17 cellular contexts compared by ENCODE assay signal in genomic region chr5:97134634-97135033, GRCh38. TPM values are rescaled to one million over a fixed set of nuclear protein-coding genes. Genes with fewer than 3 reads are reported as not detected.
DNase-seq lines count a peak whose midpoint lies in the region; TF ChIP-seq lines count a peak whose summit lies in the region.
"Had no signal": no experiment of that assay in that cellular context is flagged by ENCODE, and none has a peak within 500 bp of the region (broad histone marks: within the 10 kb centered on the region; RNA-seq: fewer than 3 reads in every experiment).

No MANE protein-coding gene starts in this region.

- H3K27me3 ChIP-seq in KMS-11 (ENCODE audit: insufficient read depth, low read depth) (no peaks in the 10 kb centered on the region), endodermal cell (ENCODE audit: control insufficient read depth, insufficient read depth, low read length, poor library complexity, severe bottlenecking) (no peaks in the 10 kb centered on the region)

- WGBS in endodermal cell (ENCODE audit: insufficient coverage in 1 of 2, insufficient read length in 1 of 2), 2 experiments, result 48 to 56% methylated on average over 2 to 3 of the region's 3 CpGs

- no peaks in the 10 kb centered on the region for H3K36me3 Mint-ChIP-seq in endodermal cell (ENCODE audit: low read depth)

- H3K4me2 ChIP-seq in KMS-11, result peak overlapping the region; percentile 14
- no peak overlapping the region for H3K4me2 ChIP-seq in OCI-LY7 (ENCODE audit: low read length)
- H3K4me2 ChIP-seq: SK-N-SH had no signal

- H3K4me3 ChIP-seq in KMS-11 (IDR thresholded peaks at IDR 0.05; ENCODE audit: insufficient read depth, low read depth, low read length) (no peak overlapping the region), endodermal cell (ENCODE audit: low read length) (no peak overlapping the region), OCI-LY7 (ENCODE audit: low read depth, low read length, poor library complexity, severe bottlenecking) (no peak overlapping the region)

- H3K9me2 ChIP-seq in OCI-LY7 (ENCODE audit: insufficient read depth, low read length), result no peaks in the 10 kb centered on the region
- H3K9me2 ChIP-seq: SK-N-SH had no signal

- BruUV-seq in OCI-LY7 (replicated peaks; lab: Mats Ljungman, UMichigan), result no TSS peak

- H3K9ac ChIP-seq in ES-I3 (ENCODE audit: low read depth, low read length), result peak overlapping the region; percentile 19; the same call in 1 of the 2 replicates
- no peak overlapping the region for H3K9ac ChIP-seq in KMS-11
- no peak overlapping the region for H3K9ac ChIP-seq in endodermal cell (ENCODE audit: extremely low read depth, low read length, poor library complexity, severe bottlenecking)
- H3K9ac ChIP-seq: SK-N-SH had no signal

- peaks cover 11% of the 10 kb centered on the region; the same call in 1 of the 2 replicates for H3K4me1 ChIP-seq in ES-I3 (ENCODE audit: insufficient read depth, low read length)
- H3K4me1 ChIP-seq in KMS-11 (ENCODE audit: low read depth, poor library complexity, severe bottlenecking), result peaks cover 20% of the 10 kb centered on the region
- H3K4me1 ChIP-seq in endodermal cell (ENCODE audit: control insufficient read depth, insufficient read depth, low read length), result peaks cover 15% of the 10 kb centered on the region
- H3K4me1 ChIP-seq in OCI-LY7 (ENCODE audit: insufficient read depth, low read length, poor library complexity, severe bottlenecking), result peaks cover 12% of the 10 kb centered on the region

- peak overlapping the region; percentile 85 for H3K27ac Mint-ChIP-seq in endodermal cell

- H3K4me3 Mint-ChIP-seq in endodermal cell, result no peak overlapping the region

- no peaks in the 10 kb centered on the region for H3K9me3 ChIP-seq in ES-I3 (ENCODE audit: control insufficient read depth, insufficient read depth, low read length)
- H3K9me3 ChIP-seq in endodermal cell (ENCODE audit: control insufficient read depth, low read length), result no peaks in the 10 kb centered on the region
- H3K9me3 ChIP-seq in OCI-LY7 (ENCODE audit: low read length), result no peaks in the 10 kb centered on the region
- H3K9me3 ChIP-seq: SK-N-SH had no signal

- DNase-seq in endodermal cell (peak; percentile 75), midbrain (lab: John Stamatoyannopoulos, UW) (peak; percentile 18), NCI-H2081 (lab: John Stamatoyannopoulos, UW) (no peak), SW 1271 (lab: John Stamatoyannopoulos, UW) (no peak), OCI-LY7 (ENCODE audit: low spot score) (no peak)
- no peak for DNase-seq in stimulated activated naive CD4-positive, alpha-beta T cell (lab: John Stamatoyannopoulos, UW)
- DNase-seq: AML-193, DMS79, GDM1, HCEC 1CT, IMR-90, NCI-H146, NCI-H345, Right ventricle myocardium superior, SK-N-SH had no signal

- no peaks in the 10 kb centered on the region for H4K20me1 ChIP-seq in KMS-11 (ENCODE audit: insufficient read depth)
- H4K20me1 ChIP-seq in OCI-LY7 (ENCODE audit: insufficient read depth, low read length), result no peaks in the 10 kb centered on the region

- no peaks in the 10 kb centered on the region for H3K9me3 Mint-ChIP-seq in endodermal cell

- CTCF ChIA-PET in OCI-LY7 (lab: Charles Lee; ENCODE audit: unreplicated experiment), result no interaction called here

- H3K27ac ChIP-seq in KMS-11 (no peak overlapping the region), endodermal cell (ENCODE audit: low read depth, low read length) (peak overlapping the region; percentile 78), OCI-LY7 (ENCODE audit: low read depth, low read length, poor library complexity, severe bottlenecking) (no peak overlapping the region)

- intact Hi-C loops in OCI-LY7 (cut with micrococcal nuclease; ENCODE audit: unreplicated experiment), result no loop called here

- H3K27me3 Mint-ChIP-seq in endodermal cell (ENCODE audit: insufficient read depth), result no peaks in the 10 kb centered on the region

- H3K4me1 Mint-ChIP-seq in endodermal cell, result peaks cover 21% of the 10 kb centered on the region

- H3K79me2 ChIP-seq in KMS-11 (ENCODE audit: insufficient read depth, low read depth), result no peaks in the 10 kb centered on the region
- H3K79me2 ChIP-seq in OCI-LY7 (ENCODE audit: insufficient read depth, low read depth, low read length), result no peaks in the 10 kb centered on the region

- TF ChIP-seq CTCF in KMS-11 (conservative IDR thresholded peaks at IDR 0.05; ENCODE audit: low read depth, low read length) (no peak), endodermal cell (conservative IDR thresholded peaks at IDR 0.05) (peak; percentile 47), OCI-LY7 (conservative IDR thresholded peaks at IDR 0.05; ENCODE audit: low read length) (no peak)

- H3K36me3 ChIP-seq in ES-I3 (ENCODE audit: insufficient read depth, low read length) (no peaks in the 10 kb centered on the region), KMS-11 (ENCODE audit: insufficient read depth) (no peaks in the 10 kb centered on the region), endodermal cell (ENCODE audit: control insufficient read depth, insufficient read depth, low read length) (no peaks in the 10 kb centered on the region), OCI-LY7 (ENCODE audit: insufficient read depth, low read length) (no peaks in the 10 kb centered on the region)

- peak overlapping the region; percentile 15; the same call in 1 of the 2 replicates for H2AFZ ChIP-seq in KMS-11 (ENCODE audit: low read depth)
- H2AFZ ChIP-seq in OCI-LY7 (ENCODE audit: low read length), result no peak overlapping the region

- POLR2A ChIA-PET in OCI-LY7 (lab: Charles Lee), result interaction anchor here (0.7 to 1.3 kb wide), 6 partner anchors 8 to 203 kb away, joined by 3 to 4 read pairs (median 3); no protein-coding TSS in a partner anchor

RNA-seq across cellular contexts. Expression of gene LIX1, which starts 7.8 kb away (rescaled TPM):
- under 1 TPM; 0.09 to 0.15 TPM for total RNA-seq in endodermal cell
- 19.4 TPM for polyA plus RNA-seq in endodermal cell (2013, experiment 1 of 2)
- 16.8 TPM for polyA plus RNA-seq in endodermal cell (2013, experiment 2 of 2)
- 0.18 and 0.44 TPM in 2 replicates for total RNA-seq in OCI-LY7 (2014; rRNA removed; shearing (Covaris generic))
- not detected in 2 replicates for total RNA-seq in OCI-LY7 (2022)
- total RNA-seq: IMR-90, Right ventricle myocardium superior had no signal
- polyA plus RNA-seq: IMR-90, SK-N-SH had no signal

RNA-seq across cellular contexts. Expression of gene RIOK2, which starts 48.4 kb away (rescaled TPM):
- total RNA-seq in endodermal cell, result 10 to 100 TPM; 27.3 to 37.7 TPM
- polyA plus RNA-seq in endodermal cell (2013, experiment 1 of 2), result 25.8 TPM
- polyA plus RNA-seq in endodermal cell (2013, experiment 2 of 2), result 25.2 TPM
- total RNA-seq in OCI-LY7 (2014; rRNA removed; shearing (Covaris generic)), result 21.9 and 44.7 TPM in 2 replicates
- 40.2 and 41.3 TPM in 2 replicates for total RNA-seq in OCI-LY7 (2022)

Comparison
In these comparisons a context has a peak if more than half of its experiments do, and no peak if none do; other contexts are left out.
1. DNase-seq: peak in endodermal cell (single experiment) and midbrain (single experiment); none in NCI-H2081 (0 of 2), SW 1271 (0 of 2), OCI-LY7 (single experiment) and stimulated activated naive CD4-positive, alpha-beta T cell (0 of 6).